Comparison of ENCODE assay signal across 8 cellular contexts in the genomic region with DNA sequence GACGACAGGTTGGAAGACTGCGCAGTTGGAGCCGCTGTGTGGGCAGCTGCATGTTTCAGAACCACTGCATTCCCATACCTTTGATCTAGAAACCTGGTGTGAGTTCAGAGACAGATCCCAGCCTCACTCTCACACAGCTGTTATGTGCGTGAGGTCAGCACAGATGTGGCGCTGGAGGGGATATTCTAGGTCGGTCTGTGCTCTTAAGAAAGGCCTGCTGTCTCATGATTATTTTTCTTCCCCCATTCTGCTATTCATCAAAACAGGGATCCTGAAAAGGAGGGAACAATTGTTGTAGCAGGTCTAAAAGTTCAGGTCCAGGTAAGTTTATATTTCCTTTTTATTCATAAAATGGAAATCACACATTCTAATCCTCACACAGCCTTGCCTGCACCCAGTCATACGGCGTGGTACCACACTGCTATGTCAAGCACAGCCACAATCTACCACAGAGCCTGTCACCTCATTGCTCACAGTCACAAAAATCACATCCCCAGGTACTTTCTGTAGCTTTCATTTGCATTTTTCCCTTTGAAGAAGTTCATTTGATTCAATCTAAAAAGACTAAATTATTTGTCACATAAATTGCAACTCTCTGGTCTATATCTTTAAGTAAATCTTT. TPM values are rescaled to one million over a fixed set of nuclear protein-coding genes. Genes with fewer than 3 reads are reported as not detected.
DNase-seq lines count a peak whose midpoint lies in the region; ATAC-seq and TF ChIP-seq lines count a peak whose summit lies in the region.

No MANE protein-coding gene starts in this region.

- TF ChIP-seq CTCF in AG10803 (conservative IDR thresholded peaks at IDR 0.05; ENCODE audit: low read length), result no peak
- no peak for TF ChIP-seq CTCF in lower lobe of right lung (IDR thresholded peaks at IDR 0.05)
- TF ChIP-seq CTCF in transverse colon (IDR thresholded peaks at IDR 0.05), result no peak

- H3K4me1 ChIP-seq in lower lobe of right lung (peaks cover 17% of the 10 kb centered on the region), transverse colon (peaks cover 10 to 16% (median 12%) of the 10 kb centered on the region in 4 donors)

- ATAC-seq in HG03097 (IDR thresholded peaks at IDR 0.05; ENCODE audit: low FRiP score, unreplicated experiment), result peak; percentile 14
- ATAC-seq in lower lobe of right lung, result no peak
- no peak for ATAC-seq in GM19467 (IDR thresholded peaks at IDR 0.05; ENCODE audit: unreplicated experiment)
- ATAC-seq in GM18858 (IDR thresholded peaks at IDR 0.05; ENCODE audit: unreplicated experiment), result no peak

- H3K27ac ChIP-seq in lower lobe of right lung (peak overlapping the region; percentile 88), transverse colon (peak overlapping the region; percentile 72 to 87 (median 85))

- peaks cover 4% of the 10 kb centered on the region for H3K9me3 ChIP-seq in lower lobe of right lung
- H3K9me3 ChIP-seq in transverse colon, result no peaks in the 10 kb centered on the region

- DNase-seq in AG10803 (ENCODE audit: low read depth), result peak; percentile 28
- peak; percentile 50 for DNase-seq in amniotic epithelial cell (ENCODE audit: low read depth)
- no peak for DNase-seq in lower lobe of right lung
- DNase-seq in transverse colon, result no peak
- DNase-seq in NCI-H82 treated with DMSO at 0.1 percent for 48 hours (lab: John Stamatoyannopoulos, UW; ENCODE audit: unreplicated experiment), result no peak

- H3K4me3 ChIP-seq in AG10803 (ENCODE audit: low read length) (peak overlapping the region; percentile 92), lower lobe of right lung (peak overlapping the region; percentile 81), transverse colon (peak overlapping the region in 3 of 4 donors; percentile 46 to 70 (median 64))

- TF ChIP-seq EP300 in transverse colon (IDR thresholded peaks at IDR 0.05; ENCODE audit: low read depth), result no peak

- H3K36me3 ChIP-seq in lower lobe of right lung (no peaks in the 10 kb centered on the region), transverse colon (no peaks in the 10 kb centered on the region)

- H3K27me3 ChIP-seq in lower lobe of right lung (ENCODE audit: low read depth), result no peaks in the 10 kb centered on the region
- H3K27me3 ChIP-seq in transverse colon, result no peaks in the 10 kb centered on the region

- 69 to 82% methylated on average over 2 to 8 of the region's 8 CpGs for WGBS in transverse colon (ENCODE audit: low coverage in 1 of 2), 2 donors

- TF ChIP-seq POLR2A in transverse colon (IDR thresholded peaks at IDR 0.05), result no peak

- intact Hi-C loops in lower lobe of right lung (cut with DNase I), result no loop called here
- intact Hi-C loops in transverse colon (cut with DNase I; ENCODE audit: low total_unique reads), result loop anchor here (10.0 kb wide), 1 partner anchor 747 kb away; no protein-coding TSS in a partner anchor

- in situ Hi-C loops in transverse colon (cut with MboI; ENCODE audit: low pct_ligation_motif_present in 1 of 4, low pct_unique_long_range_greater_than_20kb in 1 of 4, low sequenced_read_pairs in 3 of 4), result no loop called here

RNA-seq across cellular contexts. Expression of gene ZNF546, which starts 0.8 kb away (rescaled TPM):
- total RNA-seq in lower lobe of right lung (7.4 TPM), transverse colon (1 to 10 TPM in 3 of 4 donors, under 1 TPM in 1; 0.60 to 8.1 (median 2.4) TPM)

RNA-seq across cellular contexts. Expression of gene PSMC4, which starts 26.7 kb away (rescaled TPM):
- total RNA-seq in lower lobe of right lung (57.3 TPM), transverse colon (10 to 100 TPM; 46.4 to 83.4 (median 77.5) TPM)

RNA-seq across cellular contexts. Expression of gene ZNF780B, which starts 58.3 kb away (rescaled TPM):
- total RNA-seq in lower lobe of right lung, result 27.1 TPM
- total RNA-seq in transverse colon, result 10 to 100 TPM in 3 of 4 donors, 1 to 10 TPM in 1; 4.5 to 87.8 (median 25.5) TPM

Comparison
In these comparisons a context has a peak if more than half of its experiments do, and no peak if none do; other contexts are left out.
1. DNase-seq: peak in AG10803 (single experiment) and amniotic epithelial cell (single experiment); none in lower lobe of right lung (single experiment), transverse colon (single experiment) and NCI-H82 treated with DMSO at 0.1 percent for 48 hours (single experiment).
2. Peak in every context shown above with its lines, with median percentiles within 50 percentile points of each other: H3K4me3 ChIP-seq.